Comparison of ENCODE assay signal across 12 cellular contexts in genomic region chr16:57132470-57132869, GRCh38. TPM values are rescaled to one million over a fixed set of nuclear protein-coding genes. Genes with fewer than 3 reads are reported as not detected.
DNase-seq lines count a peak whose midpoint lies in the region; ATAC-seq and TF ChIP-seq lines count a peak whose summit lies in the region.
"Had no signal": no experiment of that assay in that cellular context is flagged by ENCODE, and none has a peak within 500 bp of the region (broad histone marks: within the 10 kb centered on the region; RNA-seq: fewer than 3 reads in every experiment).

No MANE protein-coding gene starts in this region.

- TF ChIP-seq CTCF in RWPE1 (conservative IDR thresholded peaks at IDR 0.05; ENCODE audit: low read depth): no peak
- no peak for TF ChIP-seq CTCF in endothelial cell (IDR thresholded peaks at IDR 0.05; ENCODE audit: unreplicated experiment)

- POLR2A ChIA-PET in RWPE1 (lab: Yijun Ruan, JAX; ENCODE audit: low non-redundant PET): no interaction called here

- CTCF ChIA-PET in RWPE1 (lab: Yijun Ruan, JAX): interaction anchor here (1.0 kb wide), 1 partner anchor 39 kb away, joined by 4 read pairs; no protein-coding TSS in a partner anchor

- H3K27ac ChIP-seq in RWPE1 (peak overlapping the region; percentile 15; the same call in 1 of the 2 replicates), substantia nigra (ENCODE audit: low read depth, low read length, poor library complexity, severe bottlenecking) (peak overlapping the region; percentile 75)

- no peak for DNase-seq in activated T-cell treated with anti-CD3 and anti-CD28 coated beads, Interleukin-2, amount 50 U/mL, for 24 hours
- DNase-seq in activated T-cell treated with anti-CD3 and anti-CD28 coated beads, Interleukin-2, amount 50 U/mL, for 48 hours: no peak
- DNase-seq in RWPE1 (ENCODE audit: low spot score) (no peak), endothelial cell (ENCODE audit: low spot score) (no peak), substantia nigra (lab: John Stamatoyannopoulos, UW) (peak in 1 of 49 donors; percentile 27)
- no peak for DNase-seq in NK-92 treated with Interleukin-12 subunit alpha and Interleukin-12 subunit beta, amount 100 ng/mL, for 24 hours (lab: John Stamatoyannopoulos, UW)
- no peak for DNase-seq in activated CD8-positive, alpha-beta memory T cell treated with anti-CD3 and anti-CD28 coated beads for 24 hours
- DNase-seq: effector CD8-positive, alpha-beta T cell; KBM-7; NCI-H2029 had no signal

- no peaks in the 10 kb centered on the region for H3K9me3 Mint-ChIP-seq in activated T-cell treated with anti-CD3 and anti-CD28 coated beads, Interleukin-2, amount 50 U/mL, for 24 hours
- no peaks in the 10 kb centered on the region for H3K9me3 Mint-ChIP-seq in endothelial cell (ENCODE audit: unreplicated experiment)

- no peaks in the 10 kb centered on the region for H3K36me3 Mint-ChIP-seq in activated T-cell treated with anti-CD3 and anti-CD28 coated beads, Interleukin-2, amount 50 U/mL, for 24 hours (ENCODE audit: low read depth)
- peaks cover 22% of the 10 kb centered on the region for H3K36me3 Mint-ChIP-seq in endothelial cell (ENCODE audit: low read depth, unreplicated experiment)

- H3K4me1 Mint-ChIP-seq in activated T-cell treated with anti-CD3 and anti-CD28 coated beads, Interleukin-2, amount 50 U/mL, for 24 hours (ENCODE audit: low read depth): peaks cover 79% of the 10 kb centered on the region
- peaks cover 13% of the 10 kb centered on the region for H3K4me1 Mint-ChIP-seq in endothelial cell (ENCODE audit: unreplicated experiment)

- no peaks in the 10 kb centered on the region for H3K27me3 Mint-ChIP-seq in activated T-cell treated with anti-CD3 and anti-CD28 coated beads, Interleukin-2, amount 50 U/mL, for 24 hours
- H3K27me3 Mint-ChIP-seq in endothelial cell (ENCODE audit: unreplicated experiment): peaks cover 16% of the 10 kb centered on the region

- no peak for ATAC-seq in HG03025 (IDR thresholded peaks at IDR 0.05; ENCODE audit: low FRiP score, unreplicated experiment)
- ATAC-seq: gastroesophageal sphincter had no signal

- H3K27ac Mint-ChIP-seq in activated T-cell treated with anti-CD3 and anti-CD28 coated beads, Interleukin-2, amount 50 U/mL, for 24 hours: peak overlapping the region; percentile 85
- peak overlapping the region; percentile 64 for H3K27ac Mint-ChIP-seq in endothelial cell (ENCODE audit: unreplicated experiment)

- H3K4me3 Mint-ChIP-seq in activated T-cell treated with anti-CD3 and anti-CD28 coated beads, Interleukin-2, amount 50 U/mL, for 24 hours: no peak overlapping the region
- H3K4me3 Mint-ChIP-seq in endothelial cell (ENCODE audit: unreplicated experiment): no peak overlapping the region

RNA-seq across cellular contexts. Expression of gene CPNE2, which starts 40.1 kb away (rescaled TPM):
- total RNA-seq in endothelial cell (ENCODE audit: unreplicated experiment): 145 TPM

RNA-seq across cellular contexts. Expression of gene PSME3IP1, which starts 53.4 kb away (rescaled TPM):
- 84.8 TPM for total RNA-seq in endothelial cell (ENCODE audit: unreplicated experiment)

RNA-seq across cellular contexts. Expression of gene RSPRY1, which starts 53.7 kb away (rescaled TPM):
- total RNA-seq in endothelial cell (ENCODE audit: unreplicated experiment): 63.0 TPM
